8 cellular contexts compared by ENCODE assay signal in the genomic region with DNA sequence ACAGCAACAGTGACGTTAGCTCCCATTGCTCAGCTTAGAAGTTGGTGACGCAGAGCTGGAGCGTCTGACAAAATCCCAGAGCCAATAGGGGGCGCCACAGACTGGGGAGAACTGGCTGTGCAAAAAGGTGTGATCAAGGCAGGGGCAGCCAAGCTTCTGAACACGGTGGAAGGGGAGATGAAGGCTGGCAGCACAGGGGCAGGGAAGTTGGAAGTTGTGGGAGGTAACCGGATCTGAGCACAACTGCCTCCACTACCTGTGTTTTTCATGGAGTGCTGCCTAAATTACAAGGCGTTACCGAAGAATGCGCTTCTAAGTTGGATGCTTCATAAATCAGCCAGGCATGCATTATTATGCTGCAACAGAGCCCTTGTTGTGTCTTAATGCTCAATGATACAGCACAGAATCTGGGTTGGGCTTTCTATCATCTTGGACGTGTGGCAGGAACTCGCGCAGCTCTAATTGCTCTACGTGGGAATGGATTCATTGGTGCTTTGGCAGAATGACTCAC.
DNase-seq lines count a peak whose midpoint lies in the region; ATAC-seq and TF ChIP-seq lines count a peak whose summit lies in the region.

No MANE protein-coding gene starts in this region.

- BruUV-seq in OCI-LY7 (replicated peaks; lab: Mats Ljungman, UMichigan): no TSS peak

- no peaks in the 10 kb centered on the region for H3K9me2 ChIP-seq in OCI-LY7 (ENCODE audit: insufficient read depth, low read length)

- no peak overlapping the region for H3K27ac Mint-ChIP-seq in activated CD8-positive, alpha-beta memory T cell treated with anti-CD3 and anti-CD28 coated beads, Interleukin-2, amount 10 ng/mL, durations not matched to agents 7 days and 5 days

- H3K36me3 ChIP-seq in OCI-LY7 (ENCODE audit: insufficient read depth, low read length): no peaks in the 10 kb centered on the region
- no peaks in the 10 kb centered on the region for H3K36me3 ChIP-seq in Peyer's patch

- no peak for TF ChIP-seq POLR2A in Peyer's patch (IDR thresholded peaks at IDR 0.05)

- intact Hi-C loops in OCI-LY7 (cut with micrococcal nuclease; ENCODE audit: unreplicated experiment): loop anchor here (10.0 kb wide), 1 partner anchor 263 kb away; no protein-coding TSS in a partner anchor

- H4K20me1 ChIP-seq in OCI-LY7 (ENCODE audit: insufficient read depth, low read length): no peaks in the 10 kb centered on the region

- H2AFZ ChIP-seq in OCI-LY7 (ENCODE audit: low read length): no peak overlapping the region

- peak; percentile 23 for DNase-seq in GM12865 (ENCODE audit: low read depth)
- peak; percentile 4 for DNase-seq in OCI-LY7 (ENCODE audit: low spot score)
- DNase-seq in fibroblast of pulmonary artery (ENCODE audit: low read depth): peak; percentile 59
- peak in 2 of 3 donors; percentile 1 to 2 for DNase-seq in stimulated activated CD4-positive, alpha-beta T cell treated with anti-CD3 and anti-CD28 coated beads, TNF-alpha, amount 100 ng/mL, for 48 hours (ENCODE audit: low read depth in 3 of 3)
- DNase-seq in activated CD8-positive, alpha-beta memory T cell treated with anti-CD3 and anti-CD28 coated beads for 24 hours: no peak
- DNase-seq in activated CD8-positive, alpha-beta memory T cell treated with anti-CD3 and anti-CD28 coated beads, Interleukin-2, amount 10 ng/mL, durations not matched to agents 7 days and 5 days: no peak
- no peak for DNase-seq in Peyer's patch

- H3K27ac ChIP-seq in 22Rv1 (no peak overlapping the region), OCI-LY7 (ENCODE audit: low read depth, low read length, poor library complexity, severe bottlenecking) (no peak overlapping the region), Peyer's patch (no peak overlapping the region)

- no peaks in the 10 kb centered on the region for H3K4me1 ChIP-seq in OCI-LY7 (ENCODE audit: insufficient read depth, low read length, poor library complexity, severe bottlenecking)
- H3K4me1 ChIP-seq in Peyer's patch: no peaks in the 10 kb centered on the region

- POLR2A ChIA-PET in OCI-LY7 (lab: Charles Lee): no interaction called here

- no peak overlapping the region for H3K4me3 ChIP-seq in GM12865 (ENCODE audit: low read depth, low read length)
- no peak overlapping the region for H3K4me3 ChIP-seq in OCI-LY7 (ENCODE audit: low read depth, low read length, poor library complexity, severe bottlenecking)
- no peak overlapping the region for H3K4me3 ChIP-seq in fibroblast of pulmonary artery (replicated peaks; ENCODE audit: low read depth, low read length)
- H3K4me3 ChIP-seq in Peyer's patch: no peak overlapping the region

- H3K27me3 Mint-ChIP-seq in activated CD8-positive, alpha-beta memory T cell treated with anti-CD3 and anti-CD28 coated beads, Interleukin-2, amount 10 ng/mL, durations not matched to agents 7 days and 5 days: no peaks in the 10 kb centered on the region

- no peak overlapping the region for H3K4me3 Mint-ChIP-seq in activated CD8-positive, alpha-beta memory T cell treated with anti-CD3 and anti-CD28 coated beads, Interleukin-2, amount 10 ng/mL, durations not matched to agents 7 days and 5 days

- no peaks in the 10 kb centered on the region for H3K9me3 Mint-ChIP-seq in activated CD8-positive, alpha-beta memory T cell treated with anti-CD3 and anti-CD28 coated beads, Interleukin-2, amount 10 ng/mL, durations not matched to agents 7 days and 5 days (ENCODE audit: low read depth)

- no peaks in the 10 kb centered on the region for H3K36me3 Mint-ChIP-seq in activated CD8-positive, alpha-beta memory T cell treated with anti-CD3 and anti-CD28 coated beads, Interleukin-2, amount 10 ng/mL, durations not matched to agents 7 days and 5 days

- ATAC-seq in activated CD8-positive, alpha-beta memory T cell treated with anti-CD3 and anti-CD28 coated beads, Interleukin-2, amount 10 ng/mL, durations not matched to agents 7 days and 5 days: no peak

- H3K4me2 ChIP-seq in OCI-LY7 (ENCODE audit: low read length): no peak overlapping the region

- H3K79me2 ChIP-seq in OCI-LY7 (ENCODE audit: insufficient read depth, low read depth, low read length): no peaks in the 10 kb centered on the region

- TF ChIP-seq CTCF in 22Rv1 (IDR thresholded peaks at IDR 0.05): peak; percentile 61
- TF ChIP-seq CTCF in GM12865 (IDR thresholded peaks at IDR 0.05; ENCODE audit: insufficient read depth, low read depth, low read length, missing control alignments): peak; percentile 32
- peak; percentile 67 for TF ChIP-seq CTCF in OCI-LY7 (conservative IDR thresholded peaks at IDR 0.05; ENCODE audit: low read length)
- TF ChIP-seq CTCF in fibroblast of pulmonary artery (IDR thresholded peaks at IDR 0.05; ENCODE audit: low read length, missing control alignments): peak; percentile 51
- TF ChIP-seq CTCF in Peyer's patch (IDR thresholded peaks at IDR 0.05): no peak

- no peaks in the 10 kb centered on the region for H3K27me3 ChIP-seq in Peyer's patch

- H3K9me3 ChIP-seq in OCI-LY7 (ENCODE audit: low read length) (no peaks in the 10 kb centered on the region), Peyer's patch (no peaks in the 10 kb centered on the region)

- CTCF ChIA-PET in OCI-LY7 (lab: Charles Lee; ENCODE audit: unreplicated experiment): no interaction called here
- CTCF ChIA-PET in activated CD8-positive, alpha-beta memory T cell treated with anti-CD3 and anti-CD28 coated beads, Interleukin-2, amount 10 ng/mL, durations not matched to agents 7 days and 5 days (lab: Charles Lee): no interaction called here

- no peaks in the 10 kb centered on the region for H3K4me1 Mint-ChIP-seq in activated CD8-positive, alpha-beta memory T cell treated with anti-CD3 and anti-CD28 coated beads, Interleukin-2, amount 10 ng/mL, durations not matched to agents 7 days and 5 days

Comparison
In these comparisons a context has a peak if more than half of its experiments do, and no peak if none do; other contexts are left out.
1. CTCF ChIP-seq: peak in 22Rv1 (single experiment), GM12865 (single experiment), OCI-LY7 (single experiment) and fibroblast of pulmonary artery (single experiment); none in Peyer's patch (0 of 6).
2. DNase-seq: peak in GM12865 (single experiment), OCI-LY7 (single experiment), fibroblast of pulmonary artery (single experiment) and stimulated activated CD4-positive, alpha-beta T cell treated with anti-CD3 and anti-CD28 coated beads, TNF-alpha, amount 100 ng/mL, for 48 hours (2 of 3); none in activated CD8-positive, alpha-beta memory T cell treated with anti-CD3 and anti-CD28 coated beads for 24 hours (single experiment), activated CD8-positive, alpha-beta memory T cell treated with anti-CD3 and anti-CD28 coated beads, Interleukin-2, amount 10 ng/mL, durations not matched to agents 7 days and 5 days (single experiment) and Peyer's patch (0 of 3).